ENCODE assay signal across 8 cellular contexts in the genomic region with DNA sequence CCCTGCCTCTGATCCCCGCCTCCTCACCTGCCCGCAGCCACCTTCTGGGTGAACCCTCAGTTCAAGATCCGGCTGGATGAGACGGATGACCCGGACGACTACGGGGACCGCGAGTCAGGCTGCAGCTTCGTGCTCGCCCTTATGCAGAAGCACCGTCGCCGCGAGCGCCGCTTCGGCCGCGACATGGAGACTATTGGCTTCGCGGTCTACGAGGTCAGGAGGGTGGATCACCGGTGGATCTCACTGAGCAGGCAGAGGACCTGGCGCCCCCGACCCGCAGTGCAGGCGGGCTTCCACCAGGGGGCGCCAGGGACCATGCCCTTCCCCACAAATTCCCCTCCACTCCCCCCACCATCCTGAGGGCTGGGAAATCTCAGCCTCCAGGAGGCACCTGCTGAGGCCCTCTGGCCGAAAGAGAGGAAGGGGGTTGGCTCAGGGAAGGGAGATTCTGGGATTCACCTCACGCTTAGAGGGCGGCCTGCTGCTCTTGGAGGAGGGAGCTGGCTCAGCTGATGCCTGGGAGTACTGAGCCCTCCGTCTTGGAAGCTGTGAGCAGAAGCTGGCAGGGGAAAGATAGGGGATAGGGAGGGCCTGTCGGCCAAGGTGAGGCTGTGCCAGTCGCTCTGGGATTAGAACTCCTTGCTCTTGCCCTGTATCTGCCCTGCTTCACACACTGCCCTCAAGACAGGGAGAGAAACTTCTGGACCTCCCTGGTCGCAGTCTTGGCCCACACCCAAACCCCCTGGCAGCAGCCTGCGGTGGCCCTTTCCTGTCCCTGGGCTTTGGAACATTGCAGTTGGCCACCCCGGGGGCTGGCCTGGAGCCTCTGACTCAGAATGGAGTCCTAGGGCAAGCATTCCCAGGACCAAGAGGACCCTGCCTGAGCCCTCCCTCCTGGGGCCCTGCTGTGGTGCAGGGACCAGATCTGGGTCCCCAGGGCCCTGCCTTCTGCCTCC. TPM values are rescaled to one million over a fixed set of nuclear protein-coding genes. Genes with fewer than 3 reads are reported as not detected.
DNase-seq lines count a peak whose midpoint lies in the region; ATAC-seq and TF ChIP-seq lines count a peak whose summit lies in the region.

No MANE protein-coding gene starts in this region.

- 57 to 65% methylated on average over 38 of the region's 38 CpGs for WGBS in heart right ventricle, 2 donors

- H3K4me1 ChIP-seq in OCI-LY7 (ENCODE audit: insufficient read depth, low read length, poor library complexity, severe bottlenecking) (no peaks in the 10 kb centered on the region), heart right ventricle (peaks cover 0 to 3% (median 0%) of the 10 kb centered on the region in 9 donors)

- peaks cover 25% of the 10 kb centered on the region; the same call in 1 of the 2 replicates for H3K36me3 ChIP-seq in OCI-LY7 (ENCODE audit: insufficient read depth, low read length)
- peaks cover 7 to 98% (median 30%) of the 10 kb centered on the region in 9 donors for H3K36me3 ChIP-seq in heart right ventricle

- DNase-seq in AG04450 (ENCODE audit: low read depth, low spot score) (no peak), OCI-LY7 (ENCODE audit: low spot score) (peak; percentile 48), heart right ventricle (no peak), retinal pigment epithelial cell (ENCODE audit: low read depth) (no peak)
- DNase-seq in activated naive CD8-positive, alpha-beta T cell treated with anti-CD3 and anti-CD28 coated beads, Interleukin-2, amount 10 ng/mL, durations not matched to agents 7 days and 5 days = peak; percentile 73

- TF ChIP-seq CTCF in AG04450 (IDR thresholded peaks at IDR 0.05; ENCODE audit: low read depth, low read length) = peak; percentile 83
- TF ChIP-seq CTCF in GM12872 (IDR thresholded peaks at IDR 0.05; ENCODE audit: insufficient read depth, low read depth, low read length) = peak; percentile 95
- peak; percentile 97 for TF ChIP-seq CTCF in OCI-LY7 (conservative IDR thresholded peaks at IDR 0.05; ENCODE audit: low read length)
- TF ChIP-seq CTCF in heart right ventricle (IDR thresholded peaks at IDR 0.05) = peak; percentile 62 to 96 (median 78)
- peak; percentile 92 for TF ChIP-seq CTCF in retinal pigment epithelial cell (conservative IDR thresholded peaks at IDR 0.05; ENCODE audit: low read depth, low read length)

- H3K4me1 Mint-ChIP-seq in activated naive CD8-positive, alpha-beta T cell treated with anti-CD3 and anti-CD28 coated beads, Interleukin-2, amount 10 ng/mL, durations not matched to agents 7 days and 5 days = peaks cover 4% of the 10 kb centered on the region

- no TSS peak for BruUV-seq in OCI-LY7 (replicated peaks; lab: Mats Ljungman, UMichigan)

- no peaks in the 10 kb centered on the region for H3K79me2 ChIP-seq in OCI-LY7 (ENCODE audit: insufficient read depth, low read depth, low read length)

- no peak overlapping the region for H3K27ac ChIP-seq in AG04450 (ENCODE audit: low read depth, low read length)
- H3K27ac ChIP-seq in OCI-LY7 (ENCODE audit: low read depth, low read length, poor library complexity, severe bottlenecking) = no peak overlapping the region
- H3K27ac ChIP-seq in heart right ventricle = no peak overlapping the region

- H4K20me1 ChIP-seq in OCI-LY7 (ENCODE audit: insufficient read depth, low read length) = no peaks in the 10 kb centered on the region

- ATAC-seq in activated naive CD8-positive, alpha-beta T cell treated with anti-CD3 and anti-CD28 coated beads, Interleukin-2, amount 10 ng/mL, durations not matched to agents 7 days and 5 days (ENCODE audit: low read depth) = peak; percentile 44
- ATAC-seq in heart right ventricle (peak in 7 of 8 donors; percentile 18 to 68 (median 43)), HG03442 (IDR thresholded peaks at IDR 0.05; ENCODE audit: unreplicated experiment) (no peak), HG03159 (IDR thresholded peaks at IDR 0.05; ENCODE audit: unreplicated experiment) (no peak)

- no peaks in the 10 kb centered on the region for H3K27me3 Mint-ChIP-seq in activated naive CD8-positive, alpha-beta T cell treated with anti-CD3 and anti-CD28 coated beads, Interleukin-2, amount 10 ng/mL, durations not matched to agents 7 days and 5 days

- peaks cover 18% of the 10 kb centered on the region for H3K36me3 Mint-ChIP-seq in activated naive CD8-positive, alpha-beta T cell treated with anti-CD3 and anti-CD28 coated beads, Interleukin-2, amount 10 ng/mL, durations not matched to agents 7 days and 5 days

- H3K9me2 ChIP-seq in OCI-LY7 (ENCODE audit: insufficient read depth, low read length) = no peaks in the 10 kb centered on the region

- POLR2A ChIA-PET in AG04450 (lab: Yijun Ruan, JAX) (no interaction called here), OCI-LY7 (lab: Charles Lee) (no interaction called here)
- POLR2A ChIA-PET in activated naive CD8-positive, alpha-beta T cell treated with anti-CD3 and anti-CD28 coated beads, Interleukin-2, amount 10 ng/mL, durations not matched to agents 7 days and 5 days (lab: Charles Lee) = no interaction called here

- CTCF ChIA-PET in AG04450 (lab: Charles Lee) = interaction anchor here (0.6 to 2.0 kb wide), 12 partner anchors 8 to 130 kb away, joined by 3 to 9 read pairs (median 3); a partner anchor contains a TSS
- CTCF ChIA-PET in OCI-LY7 (lab: Charles Lee; ENCODE audit: unreplicated experiment) = no interaction called here

- H3K9me3 Mint-ChIP-seq in activated naive CD8-positive, alpha-beta T cell treated with anti-CD3 and anti-CD28 coated beads, Interleukin-2, amount 10 ng/mL, durations not matched to agents 7 days and 5 days = no peaks in the 10 kb centered on the region

- no peak overlapping the region for H2AFZ ChIP-seq in OCI-LY7 (ENCODE audit: low read length)

- no peak overlapping the region for H3K27ac Mint-ChIP-seq in activated naive CD8-positive, alpha-beta T cell treated with anti-CD3 and anti-CD28 coated beads, Interleukin-2, amount 10 ng/mL, durations not matched to agents 7 days and 5 days

- no peaks in the 10 kb centered on the region; the same call in 1 of the 2 replicates for H3K9me3 ChIP-seq in AG04450 (ENCODE audit: control insufficient read depth, insufficient read depth, low read length)
- H3K9me3 ChIP-seq in OCI-LY7 (ENCODE audit: low read length) = no peaks in the 10 kb centered on the region
- no peaks in the 10 kb centered on the region for H3K9me3 ChIP-seq in heart right ventricle

- H3K4me3 ChIP-seq in AG04450 (ENCODE audit: low read depth, low read length) (no peak overlapping the region), OCI-LY7 (ENCODE audit: low read depth, low read length, poor library complexity, severe bottlenecking) (no peak overlapping the region), heart right ventricle (no peak overlapping the region), retinal pigment epithelial cell (ENCODE audit: low read length) (no peak overlapping the region)

- no peak overlapping the region for H3K4me3 Mint-ChIP-seq in activated naive CD8-positive, alpha-beta T cell treated with anti-CD3 and anti-CD28 coated beads, Interleukin-2, amount 10 ng/mL, durations not matched to agents 7 days and 5 days

- intact Hi-C loops in OCI-LY7 (cut with micrococcal nuclease; ENCODE audit: unreplicated experiment) = loop anchor here (2.0 kb wide), 1 partner anchor 46 kb away; no protein-coding TSS in a partner anchor
- intact Hi-C loops in heart right ventricle (cut with DNase I) = loop anchor here in 1 of 10 donors (10.0 kb wide), 1 partner anchor 50 kb away; no protein-coding TSS in a partner anchor

- H3K4me2 ChIP-seq in OCI-LY7 (ENCODE audit: low read length) = no peak overlapping the region

- H3K27me3 ChIP-seq in AG04450 (ENCODE audit: control insufficient read depth, insufficient read depth, low read length) = no peaks in the 10 kb centered on the region
- no peaks in the 10 kb centered on the region for H3K27me3 ChIP-seq in heart right ventricle

RNA-seq across cellular contexts. Expression of a gene that starts 23.2 kb away (rescaled TPM):
- polyA plus RNA-seq in AG04450 (2011; rRNA removed) (84.1 and 123 TPM in 2 replicates), heart right ventricle (10 to 100 TPM; 85.0 to 89.3 TPM)
- 105 and 131 TPM in 2 replicates for polyA minus RNA-seq in AG04450 (2011; rRNA and poly(A)+ RNA removed)
- 66.9 and 89.9 TPM in 2 replicates for total RNA-seq in OCI-LY7 (2014; rRNA removed; shearing (Covaris generic))
- total RNA-seq in OCI-LY7 (2022) (111 and 118 TPM in 2 replicates), heart right ventricle (100 to 1,000 TPM in 1 of 10 donors, 10 to 100 TPM in 9; 61.6 to 110 (median 82.0) TPM)
- total RNA-seq in activated naive CD8-positive, alpha-beta T cell treated with anti-CD3 and anti-CD28 coated beads, Interleukin-2, amount 10 ng/mL, durations not matched to agents 7 days and 5 days = 100 to 1,000 TPM; 164 to 174 TPM

RNA-seq across cellular contexts. Expression of a gene that starts 34.9 kb away (rescaled TPM):
- not detected in 2 replicates for polyA plus RNA-seq in AG04450 (2011; rRNA removed)
- not detected in 2 replicates for polyA minus RNA-seq in AG04450 (2011; rRNA and poly(A)+ RNA removed)
- not detected in 2 replicates for total RNA-seq in OCI-LY7 (2014; rRNA removed; shearing (Covaris generic))
- not detected in 2 replicates for total RNA-seq in OCI-LY7 (2022)
- total RNA-seq in activated naive CD8-positive, alpha-beta T cell treated with anti-CD3 and anti-CD28 coated beads, Interleukin-2, amount 10 ng/mL, durations not matched to agents 7 days and 5 days = not detected
- total RNA-seq in heart right ventricle = not detected
- polyA plus RNA-seq in heart right ventricle = not detected

RNA-seq across cellular contexts. Expression of a gene that starts 56.8 kb away (rescaled TPM):
- 10.4 and 14.1 TPM in 2 replicates for polyA plus RNA-seq in AG04450 (2011; rRNA removed)
- polyA minus RNA-seq in AG04450 (2011; rRNA and poly(A)+ RNA removed) = 8.3 and 13.0 TPM in 2 replicates
- total RNA-seq in OCI-LY7 (2014; rRNA removed; shearing (Covaris generic)) = 47.5 and 50.0 TPM in 2 replicates
- 89.1 and 103 TPM in 2 replicates for total RNA-seq in OCI-LY7 (2022)
- total RNA-seq in activated naive CD8-positive, alpha-beta T cell treated with anti-CD3 and anti-CD28 coated beads, Interleukin-2, amount 10 ng/mL, durations not matched to agents 7 days and 5 days = 10 to 100 TPM; 57.3 to 62.2 TPM
- 1 to 10 TPM; 2.3 to 7.3 (median 3.8) TPM for total RNA-seq in heart right ventricle
- 1 to 10 TPM; 8.6 to 9.4 TPM for polyA plus RNA-seq in heart right ventricle

Comparison
In these comparisons a context has a peak if more than half of its experiments do, and no peak if none do; other contexts are left out.
1. DNase-seq: peak in OCI-LY7 (single experiment) and activated naive CD8-positive, alpha-beta T cell treated with anti-CD3 and anti-CD28 coated beads, Interleukin-2, amount 10 ng/mL, durations not matched to agents 7 days and 5 days (single experiment); none in AG04450 (single experiment), heart right ventricle (0 of 2) and retinal pigment epithelial cell (single experiment).
2. ATAC-seq: peak in activated naive CD8-positive, alpha-beta T cell treated with anti-CD3 and anti-CD28 coated beads, Interleukin-2, amount 10 ng/mL, durations not matched to agents 7 days and 5 days (single experiment) and heart right ventricle (7 of 8); none in HG03442 (single experiment) and HG03159 (single experiment).
3. RNA of a gene that starts 56.8 kb away (total RNA-seq): 47.5 to 103 TPM in OCI-LY7 and 57.3 to 62.2 TPM in activated naive CD8-positive, alpha-beta T cell treated with anti-CD3 and anti-CD28 coated beads, Interleukin-2, amount 10 ng/mL, durations not matched to agents 7 days and 5 days; 2.3 to 7.3 TPM in heart right ventricle; every median in the first group is over 4 times any median in the second.
4. Peak in every context shown above with its lines, with median percentiles within 50 percentile points of each other: CTCF ChIP-seq.